In genomic region chr7:2393751-2394150, GRCh38 we compare ENCODE assay signal across 20 cellular contexts. TPM values are rescaled to one million over a fixed set of nuclear protein-coding genes. Genes with fewer than 3 reads are reported as not detected.
DNase-seq lines count a peak whose midpoint lies in the region; ATAC-seq and TF ChIP-seq lines count a peak whose summit lies in the region.
"Had no signal": no experiment of that assay in that cellular context is flagged by ENCODE, and none has a peak within 500 bp of the region (broad histone marks: within the 10 kb centered on the region; RNA-seq: fewer than 3 reads in every experiment).

No MANE protein-coding gene starts in this region.

- no peak overlapping the region for H3K4me2 ChIP-seq in neural progenitor cell

- H3K27me3 Mint-ChIP-seq in neural progenitor cell (ENCODE audit: insufficient read depth, low read depth): peaks cover 4% of the 10 kb centered on the region
- H3K27me3 Mint-ChIP-seq: IgD-negative memory B cell had no signal

- H3K36me3 ChIP-seq in right atrium auricular region (no peaks in the 10 kb centered on the region), neural progenitor cell (no peaks in the 10 kb centered on the region)
- H3K36me3 ChIP-seq: SJSA1 had no signal

- no peaks in the 10 kb centered on the region for H3K36me3 Mint-ChIP-seq in neural progenitor cell
- H3K36me3 Mint-ChIP-seq: IgD-negative memory B cell had no signal

- H3K9ac ChIP-seq in neural progenitor cell: no peak overlapping the region

- ATAC-seq in Right ventricle myocardium superior (ENCODE audit: poor library complexity): no peak
- no peak for ATAC-seq in HG03457 (IDR thresholded peaks at IDR 0.05; ENCODE audit: unreplicated experiment)
- no peak for ATAC-seq in HG02759 (IDR thresholded peaks at IDR 0.05; ENCODE audit: unreplicated experiment)
- no peak for ATAC-seq in HG03432 (IDR thresholded peaks at IDR 0.05; ENCODE audit: unreplicated experiment)
- ATAC-seq: Panc1 had no signal

- no peaks in the 10 kb centered on the region for H3K4me1 ChIP-seq in right atrium auricular region
- peaks cover 7% of the 10 kb centered on the region for H3K4me1 ChIP-seq in neural progenitor cell
- H3K4me1 ChIP-seq: SJSA1 had no signal

- no peak overlapping the region for H3K27ac ChIP-seq in right atrium auricular region
- no peak overlapping the region for H3K27ac ChIP-seq in neural progenitor cell
- H3K27ac ChIP-seq: SJSA1 had no signal

- H3K27me3 ChIP-seq in right atrium auricular region (no peaks in the 10 kb centered on the region), neural progenitor cell (no peaks in the 10 kb centered on the region)
- H3K27me3 ChIP-seq: SJSA1 had no signal

- H3K4me3 Mint-ChIP-seq in neural progenitor cell: no peak overlapping the region

- H3K9me3 Mint-ChIP-seq in neural progenitor cell: no peaks in the 10 kb centered on the region

- peak overlapping the region; percentile 69 for H3K27ac Mint-ChIP-seq in neural progenitor cell

- intact Hi-C loops in Right ventricle myocardium superior (cut with DNase I): no loop called here

- peaks cover 14% of the 10 kb centered on the region for H3F3A ChIP-seq in neural progenitor cell (ENCODE audit: low read depth)

- H3K4me3 ChIP-seq in right atrium auricular region: no peak overlapping the region
- no peak overlapping the region for H3K4me3 ChIP-seq in fibroblast of the aortic adventitia (ENCODE audit: low read depth, low read length)
- H3K4me3 ChIP-seq in neural progenitor cell: no peak overlapping the region
- H3K4me3 ChIP-seq: SJSA1 had no signal

- H3K9me3 ChIP-seq in right atrium auricular region: no peaks in the 10 kb centered on the region
- no peaks in the 10 kb centered on the region for H3K9me3 ChIP-seq in neural progenitor cell (ENCODE audit: low read depth)
- H3K9me3 ChIP-seq: SJSA1 had no signal

- peaks cover 20% of the 10 kb centered on the region for H3K4me1 Mint-ChIP-seq in neural progenitor cell

- DNase-seq in Right ventricle myocardium superior (peak; percentile 38), right atrium auricular region (ENCODE audit: low spot score) (no peak), fibroblast of the aortic adventitia (ENCODE audit: low read depth) (peak; percentile 15), neural progenitor cell (ENCODE audit: low spot score) (no peak)
- DNase-seq: C1 segment of cervical spinal cord, DMS79 treated with DMSO at 0.1 percent for 48 hours, Kasumi-1, MM.1S, NCI-H1092, NCI-H1436 treated with DMSO at 0.1 percent for 48 hours, NCI-H2081, NCI-H2227 treated with DMSO at 0.1 percent for 48 hours, NCI-H510A treated with DMSO at 0.1 percent for 48 hours, NCI-H774 had no signal

- TF ChIP-seq CTCF in right atrium auricular region (IDR thresholded peaks at IDR 0.05) (no peak), fibroblast of the aortic adventitia (IDR thresholded peaks at IDR 0.05; ENCODE audit: insufficient read depth, low read length) (no peak), neural progenitor cell (IDR thresholded peaks at IDR 0.05) (no peak)

- no peaks in the 10 kb centered on the region for H3K79me2 ChIP-seq in neural progenitor cell (ENCODE audit: low read depth)

- no peak overlapping the region for H2AFZ ChIP-seq in neural progenitor cell (replicated peaks)

- no peaks in the 10 kb centered on the region for H4K20me1 ChIP-seq in neural progenitor cell (ENCODE audit: low read depth)

RNA-seq across cellular contexts. Expression of gene CHST12, which starts 9.7 kb away (rescaled TPM):
- 14.8 TPM for total RNA-seq in Right ventricle myocardium superior
- total RNA-seq in right atrium auricular region: 10 to 100 TPM; 14.2 to 15.0 TPM
- 2.2 and 4.2 TPM in 2 replicates for total RNA-seq in fibroblast of the aortic adventitia (ENCODE audit: low replicate concordance)
- total RNA-seq in neural progenitor cell (ENCODE audit: low replicate concordance): 0.43 and 7.2 TPM in 2 replicates

RNA-seq across cellular contexts. Expression of gene EIF3B, which starts 39.1 kb away (rescaled TPM):
- total RNA-seq in Right ventricle myocardium superior (68.0 TPM), right atrium auricular region (10 to 100 TPM; 51.4 to 66.9 TPM), fibroblast of the aortic adventitia (ENCODE audit: low replicate concordance) (150 and 173 TPM in 2 replicates), neural progenitor cell (ENCODE audit: low replicate concordance) (146 and 167 TPM in 2 replicates)

Comparison
In these comparisons a context has a peak if more than half of its experiments do, and no peak if none do; other contexts are left out.
1. DNase-seq: peak in Right ventricle myocardium superior (single experiment) and fibroblast of the aortic adventitia (single experiment); none in right atrium auricular region (single experiment) and neural progenitor cell (single experiment).